ENCODE assay signal across 16 cellular contexts in genomic region chr12:47014474-47014873, GRCh38.
DNase-seq lines count a peak whose midpoint lies in the region; ATAC-seq, FAIRE-seq and TF ChIP-seq lines count a peak whose summit lies in the region.
"Had no signal": no experiment of that assay in that cellular context is flagged by ENCODE, and none has a peak within 500 bp of the region (broad histone marks: within the 10 kb centered on the region; RNA-seq: fewer than 3 reads in every experiment).

No MANE protein-coding gene starts in this region.

- no peaks in the 10 kb centered on the region for H3K27me3 ChIP-seq in SK-N-SH (ENCODE audit: insufficient read depth)
- no peaks in the 10 kb centered on the region for H3K27me3 ChIP-seq in smooth muscle cell (ENCODE audit: low read depth)
- no peaks in the 10 kb centered on the region for H3K27me3 ChIP-seq in upper lobe of right lung

- H3K4me2 ChIP-seq in SK-N-SH (peak overlapping the region; percentile 38; the same call in 1 of the 2 replicates), smooth muscle cell (peak overlapping the region; percentile 28)

- peaks cover 0 to 4% of the 10 kb centered on the region in 2 experiments; a peak in 1 of 4 replicates for H3K4me1 ChIP-seq in SK-N-SH (ENCODE audit: control insufficient read depth in 1 of 2, insufficient read depth in 2 of 2, low read depth in 1 of 2, low read length in 1 of 2)
- no peaks in the 10 kb centered on the region for H3K4me1 ChIP-seq in smooth muscle cell (ENCODE audit: low read depth)
- no peaks in the 10 kb centered on the region for H3K4me1 ChIP-seq in upper lobe of right lung

- peak in 1 of 2 experiments; percentile 78; a peak in 1 of 4 replicates for TF ChIP-seq EP300 in SK-N-SH (IDR thresholded peaks at IDR 0.05; ENCODE audit: borderline replicate concordance in 1 of 2, low read depth in 1 of 2, low read length in 1 of 2)

- DNase-seq in H54 (ENCODE audit: insufficient read length, low spot score), result peak; percentile 4
- no peak for DNase-seq in SK-N-SH
- peak; percentile 29 for DNase-seq in fibroblast of gingiva (ENCODE audit: low read depth)
- DNase-seq in smooth muscle cell (lab: John Stamatoyannopoulos, UW; ENCODE audit: unreplicated experiment), result no peak
- DNase-seq in NCI-H345 (lab: John Stamatoyannopoulos, UW), result no peak
- no peak for DNase-seq in activated CD4-positive, alpha-beta T cell treated with anti-CD3 and anti-CD28 coated beads for 4 hours
- DNase-seq in upper lobe of right lung, result no peak
- DNase-seq: activated CD8-positive, alpha-beta memory T cell treated with anti-CD3 and anti-CD28 coated beads, Interleukin-2, amount 50 U/mL, for 48 hours; amygdala; NCI-H1105 treated with DMSO at 0.1 percent for 48 hours; NCI-H526; SHP77 treated with DMSO at 0.1 percent for 48 hours; substantia nigra; WERI-Rb-1 had no signal

- 6% methylated on average over 2 of the region's 2 CpGs for WGBS in SK-N-SH (ENCODE audit: low lambda C conversion rate)
- WGBS in smooth muscle cell (ENCODE audit: low lambda C conversion rate), result 75% methylated on average over 2 of the region's 2 CpGs

- no peaks in the 10 kb centered on the region for H3K9me2 ChIP-seq in SK-N-SH

- H4K20me1 ChIP-seq in SK-N-SH (ENCODE audit: insufficient read depth) (no peaks in the 10 kb centered on the region), smooth muscle cell (ENCODE audit: low read depth) (no peaks in the 10 kb centered on the region)

- no peak for TF ChIP-seq POLR2A in H54 (IDR thresholded peaks at IDR 0.05; ENCODE audit: low read depth, low read length)

- TF ChIP-seq RAD21 in SK-N-SH (IDR thresholded peaks at IDR 0.05; ENCODE audit: low read length), result no peak

- H2AFZ ChIP-seq in SK-N-SH (ENCODE audit: low read depth) (peak overlapping the region; percentile 2; the same call in 1 of the 2 replicates), smooth muscle cell (ENCODE audit: low read depth) (peak overlapping the region; percentile 33)

- TF ChIP-seq CTCF in SK-N-SH (IDR thresholded peaks at IDR 0.05) (no peak), smooth muscle cell (IDR thresholded peaks at IDR 0.05; ENCODE audit: borderline replicate concordance, insufficient read depth, poor library complexity, severe bottlenecking) (no peak), upper lobe of right lung (IDR thresholded peaks at IDR 0.05) (no peak)

- H3K9ac ChIP-seq in SK-N-SH, result peak overlapping the region; percentile 45; the same call in 1 of the 2 replicates
- H3K9ac ChIP-seq in smooth muscle cell (ENCODE audit: low read depth), result no peak overlapping the region

- H3K36me3 ChIP-seq in SK-N-SH (replicated peaks in 1 of 2; ENCODE audit: control insufficient read depth in 1 of 2, insufficient read depth in 2 of 2, low read length in 1 of 2), result no peaks in the 10 kb centered on the region
- H3K36me3 ChIP-seq in smooth muscle cell (ENCODE audit: low read depth), result no peaks in the 10 kb centered on the region
- H3K36me3 ChIP-seq in upper lobe of right lung, result no peaks in the 10 kb centered on the region
- H3K36me3 ChIP-seq: WERI-Rb-1 had no signal

- H3K4me3 ChIP-seq in SK-N-SH (ENCODE audit: low read depth in 2 of 2, low read length in 1 of 2) (peak overlapping the region in 1 of 2 experiments; percentile 20; a peak in 1 of 4 replicates), smooth muscle cell (no peak overlapping the region), upper lobe of right lung (no peak overlapping the region)

- H3K79me2 ChIP-seq in SK-N-SH (ENCODE audit: insufficient read depth) (no peaks in the 10 kb centered on the region), smooth muscle cell (ENCODE audit: low read depth) (no peaks in the 10 kb centered on the region)

- intact Hi-C loops in upper lobe of right lung (cut with DNase I), result no loop called here

- CTCF ChIA-PET in SK-N-SH (lab: Yijun Ruan, JAX), result no interaction called here

- no peak for ATAC-seq in upper lobe of right lung

- peaks cover 6% of the 10 kb centered on the region for H3F3A ChIP-seq in SK-N-SH (replicated peaks; ENCODE audit: insufficient read depth)
- H3F3A ChIP-seq in smooth muscle cell (ENCODE audit: low read depth), result no peaks in the 10 kb centered on the region

- H3K9me3 ChIP-seq in SK-N-SH, result no peaks in the 10 kb centered on the region
- H3K9me3 ChIP-seq in smooth muscle cell (replicated peaks; ENCODE audit: low read depth), result no peaks in the 10 kb centered on the region
- no peaks in the 10 kb centered on the region for H3K9me3 ChIP-seq in upper lobe of right lung

- H3K27ac ChIP-seq in SK-N-SH (ENCODE audit: low read depth in 2 of 2, low read length in 1 of 2) (peak overlapping the region; percentile 60 to 84; a peak in 3 of 4 replicates), smooth muscle cell (ENCODE audit: low read depth) (peak overlapping the region; percentile 9), upper lobe of right lung (no peak overlapping the region)
- H3K27ac ChIP-seq: HL-60, WERI-Rb-1 had no signal

- POLR2A ChIA-PET in SK-N-SH (lab: Yijun Ruan, JAX), result no interaction called here

- peak; percentile 97 for FAIRE-seq in H54 (lab: Jason Lieb, UNC)
- FAIRE-seq: endometrium had no signal

TF ChIP-seq in SK-N-SH, 30 proteins besides CTCF, POLR2A, EP300 and RAD21 (continues in another document):
- TF ChIP-seq TCF12 (IDR thresholded peaks at IDR 0.05) (peak; percentile 76), RCOR1 (IDR thresholded peaks at IDR 0.05; ENCODE audit: low read length) (no peak), NRF1 (IDR thresholded peaks at IDR 0.05; ENCODE audit: low read depth, low read length) (no peak), USF2 (IDR thresholded peaks at IDR 0.05; ENCODE audit: borderline replicate concordance, low read depth, low read length) (no peak), JUND (IDR thresholded peaks at IDR 0.05) (peak; percentile 83), YY1 (IDR thresholded peaks at IDR 0.05; ENCODE audit: low read depth) (no peak; the same call in 1 of the 2 replicates), GABPA (IDR thresholded peaks at IDR 0.05; ENCODE audit: low read depth) (0 out of 2 replicates have a peak, but pooled peaks have one; percentile 8), MEF2A (IDR thresholded peaks at IDR 0.05; ENCODE audit: borderline replicate concordance, low read depth) (no peak), GATA2 (CRISPR knock-in tag; IDR thresholded peaks at IDR 0.05) (no peak), REST (IDR thresholded peaks at IDR 0.05; ENCODE audit: low read depth, low read length) (0 out of 2 replicates have a peak, but pooled peaks have one; percentile 49), PBX3 (IDR thresholded peaks at IDR 0.05) (peak; percentile 54), USF1 (IDR thresholded peaks at IDR 0.05; ENCODE audit: borderline replicate concordance, low read depth) (no peak), SIN3A (IDR thresholded peaks at IDR 0.05; ENCODE audit: borderline replicate concordance, low read depth, low read length) (peak; percentile 39; the same call in 1 of the 2 replicates), TEAD4 (IDR thresholded peaks at IDR 0.05; ENCODE audit: borderline replicate concordance, insufficient read depth) (0 out of 2 replicates have a peak, but pooled peaks have one; percentile 27)

Comparison
In these comparisons a context has a peak if more than half of its experiments do, and no peak if none do; other contexts are left out.
1. DNase-seq: peak in H54 (single experiment) and fibroblast of gingiva (single experiment); none in SK-N-SH (single experiment), smooth muscle cell (single experiment), NCI-H345 (single experiment), activated CD4-positive, alpha-beta T cell treated with anti-CD3 and anti-CD28 coated beads for 4 hours (0 of 2) and upper lobe of right lung (single experiment).